ENCODE assay signal across 1 cellular context in genomic region chr5:110726249-110727024, GRCh38.
TF ChIP-seq lines count a peak whose summit lies in the region.

TMEM232 (minus strand) TSS chr5:110726671; CDS start chr5:110667352, 59,319 bp downstream.

TF ChIP-seq in GM12878, 131 proteins besides CTCF, POLR2A, EP300 and RAD21 (continued from another document):
- TF ChIP-seq, protein P1, sequence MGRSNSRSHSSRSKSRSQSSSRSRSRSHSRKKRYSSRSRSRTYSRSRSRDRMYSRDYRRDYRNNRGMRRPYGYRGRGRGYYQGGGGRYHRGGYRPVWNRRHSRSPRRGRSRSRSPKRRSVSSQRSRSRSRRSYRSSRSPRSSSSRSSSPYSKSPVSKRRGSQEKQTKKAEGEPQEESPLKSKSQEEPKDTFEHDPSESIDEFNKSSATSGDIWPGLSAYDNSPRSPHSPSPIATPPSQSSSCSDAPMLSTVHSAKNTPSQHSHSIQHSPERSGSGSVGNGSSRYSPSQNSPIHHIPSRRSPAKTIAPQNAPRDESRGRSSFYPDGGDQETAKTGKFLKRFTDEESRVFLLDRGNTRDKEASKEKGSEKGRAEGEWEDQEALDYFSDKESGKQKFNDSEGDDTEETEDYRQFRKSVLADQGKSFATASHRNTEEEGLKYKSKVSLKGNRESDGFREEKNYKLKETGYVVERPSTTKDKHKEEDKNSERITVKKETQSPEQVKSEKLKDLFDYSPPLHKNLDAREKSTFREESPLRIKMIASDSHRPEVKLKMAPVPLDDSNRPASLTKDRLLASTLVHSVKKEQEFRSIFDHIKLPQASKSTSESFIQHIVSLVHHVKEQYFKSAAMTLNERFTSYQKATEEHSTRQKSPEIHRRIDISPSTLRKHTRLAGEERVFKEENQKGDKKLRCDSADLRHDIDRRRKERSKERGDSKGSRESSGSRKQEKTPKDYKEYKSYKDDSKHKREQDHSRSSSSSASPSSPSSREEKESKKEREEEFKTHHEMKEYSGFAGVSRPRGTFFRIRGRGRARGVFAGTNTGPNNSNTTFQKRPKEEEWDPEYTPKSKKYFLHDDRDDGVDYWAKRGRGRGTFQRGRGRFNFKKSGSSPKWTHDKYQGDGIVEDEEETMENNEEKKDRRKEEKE (IDR thresholded peaks at IDR 0.05) = no peak
- TF ChIP-seq MAX (IDR thresholded peaks at IDR 0.05; ENCODE audit: low read depth, low read length) (0 out of 2 replicates have a peak, but pooled peaks have one; percentile 4), RAD51 (IDR thresholded peaks at IDR 0.05) (peak; percentile 28; the same call in 1 of the 2 replicates), BHLHE40 (IDR thresholded peaks at IDR 0.05; ENCODE audit: borderline replicate concordance in 1 of 2, low read depth in 2 of 2, low read length in 1 of 2) (peak in 1 of 2 experiments; percentile 21; a peak in 1 of 4 replicates), FOS (IDR thresholded peaks at IDR 0.05; ENCODE audit: borderline replicate concordance, extremely low read depth, insufficient read length) (peak; percentile 12), CREM (IDR thresholded peaks at IDR 0.05; ENCODE audit: low read depth) (peak; percentile 91), USF1 (IDR thresholded peaks at IDR 0.05; ENCODE audit: borderline replicate concordance, extremely low read length, insufficient read depth, low read depth, low read length) (peak; percentile 82)
